21 cellular contexts compared by ENCODE assay signal in the genomic region with DNA sequence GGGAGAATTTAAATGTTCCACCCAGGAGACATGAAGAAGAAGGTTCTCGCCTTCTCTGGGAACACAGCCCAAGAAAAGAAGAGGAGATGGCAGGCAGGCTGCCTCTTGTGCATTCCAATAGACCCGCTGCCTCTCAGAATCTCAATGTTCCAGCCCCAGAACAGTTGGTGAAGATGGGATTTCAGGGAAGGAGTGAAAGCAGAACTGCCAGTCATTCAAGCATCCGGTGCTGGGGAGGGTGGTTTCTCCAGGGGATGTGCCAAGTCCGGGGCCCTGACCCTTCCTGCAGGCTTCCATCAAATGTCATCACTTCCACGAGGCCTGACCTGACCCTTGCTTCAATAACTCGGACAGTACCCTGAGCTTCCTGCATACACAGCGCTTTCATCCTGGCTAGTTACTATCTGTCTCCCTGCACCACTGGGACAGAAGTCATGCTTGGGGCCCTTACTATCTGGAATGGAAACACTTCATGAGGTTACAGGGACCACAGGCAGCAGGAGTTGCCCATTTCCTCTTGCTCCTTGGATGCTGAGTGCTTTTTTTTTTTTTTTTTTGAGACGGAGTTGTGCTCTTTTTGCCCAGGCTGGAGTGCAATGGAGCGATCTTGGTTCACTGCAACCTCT.
"Had no signal": no experiment of that assay in that cellular context is flagged by ENCODE, and none has a peak within 500 bp of the region (broad histone marks: within the 10 kb centered on the region; RNA-seq: fewer than 3 reads in every experiment).

No MANE protein-coding gene starts in this region.

- ATAC-seq: activated CD4-positive, CD25-positive, alpha-beta regulatory T cell treated with anti-CD3 and anti-CD28 coated beads, Interleukin-2, amount 50 U/mL, for 24 hours; activated CD8-positive, alpha-beta memory T cell treated with anti-CD3 and anti-CD28 coated beads, Interleukin-2, amount 10 ng/mL, durations not matched to agents 7 days and 5 days; activated CD8-positive, alpha-beta T cell treated with anti-CD3 and anti-CD28 coated beads for 36 hours; body of pancreas; left lobe of liver; stimulated activated naive B cell treated with anti-CD40 and anti-IgM and Interleukin-4, amounts not matched to agents 10 μg/mL and 1 μg/mL and 100 μg/mL, for 72 hours had no signal

- H3K27me3 ChIP-seq: body of pancreas, cardiac muscle cell, sigmoid colon had no signal

- DNase-seq: activated CD4-positive, alpha-beta T cell treated with anti-CD3 and anti-CD28 coated beads, Interleukin-2, amount 10 ng/mL, durations not matched to agents 7 days and 5 days; activated CD8-positive, alpha-beta memory T cell treated with anti-CD3 and anti-CD28 coated beads, Interleukin-2, amount 10 ng/mL, durations not matched to agents 7 days and 5 days; activated CD8-positive, alpha-beta T cell treated with anti-CD3 and anti-CD28 coated beads for 36 hours; activated gamma-delta T cell treated with Interleukin-2 at 50 U/mL for 16 hours; activated T-cell treated with anti-CD3 and anti-CD28 coated beads for 4 hours; body of pancreas; dermis blood vessel endothelial cell; effector memory CD4-positive, alpha-beta T cell; kidney; posterior cingulate gyrus; sigmoid colon; stimulated activated CD4-positive, alpha-beta T cell treated with anti-CD3 and anti-CD28 coated beads, Interleukin-15, amount 100 ng/mL, for 24 hours; stimulated activated CD8-positive, alpha-beta memory T cell treated with anti-CD3 and anti-CD28 coated beads, Interleukin-4, amount 100 ng/mL, for 48 hours; stimulated activated naive B cell treated with anti-CD40 and anti-IgM and Interleukin-4, amounts not matched to agents 10 μg/mL and 1 μg/mL and 100 μg/mL, for 72 hours; transverse colon; uterus had no signal

- H3K27ac ChIP-seq: body of pancreas, cardiac muscle cell, esophagus muscularis mucosa, sigmoid colon, transverse colon, uterus had no signal

- H3K36me3 ChIP-seq: cardiac muscle cell, esophagus muscularis mucosa, sigmoid colon, transverse colon, uterus had no signal

- H3K9me3 ChIP-seq: body of pancreas, esophagus muscularis mucosa, sigmoid colon, transverse colon, uterus had no signal

- H3K4me3 ChIP-seq: body of pancreas, cardiac muscle cell, esophagus muscularis mucosa, sigmoid colon, smooth muscle cell, transverse colon, uterus had no signal

- H3K4me1 ChIP-seq: body of pancreas, esophagus muscularis mucosa, sigmoid colon, transverse colon, uterus had no signal
